ENCODE assay signal across 9 cellular contexts in the genomic region with DNA sequence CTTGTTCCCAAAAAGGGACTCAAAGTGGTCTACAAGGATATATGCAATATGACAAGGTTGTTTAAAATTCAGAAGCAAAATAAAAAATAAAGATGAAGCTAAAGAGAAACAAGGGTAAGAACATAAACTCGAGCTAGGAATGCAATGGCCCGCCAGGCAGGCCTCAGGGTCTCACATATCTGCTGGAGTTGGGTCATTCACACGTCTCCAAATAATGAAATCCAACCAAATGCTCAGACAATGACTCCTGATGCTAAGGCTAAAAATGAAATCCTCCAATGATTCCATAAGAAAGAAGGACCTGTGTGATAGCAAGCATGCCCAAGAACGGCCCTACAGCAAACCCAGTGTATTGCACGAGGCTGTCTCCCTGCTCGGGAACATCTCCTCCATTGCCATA.
"Had no signal": no experiment of that assay in that cellular context is flagged by ENCODE, and none has a peak within 500 bp of the region (broad histone marks: within the 10 kb centered on the region; RNA-seq: fewer than 3 reads in every experiment).

No MANE protein-coding gene starts in this region.

- H3K9me3 Mint-ChIP-seq: GM23338, H9, HFFc6 had no signal

- H3K4me1 Mint-ChIP-seq: H9 had no signal

- H3K36me3 ChIP-seq: HAP-1 had no signal

- ATAC-seq: GM23338, HCT116 had no signal

- H3K4me2 ChIP-seq: GM23338 had no signal

- H3K4me1 ChIP-seq: HAP-1 had no signal

- H2AFZ ChIP-seq: GM23248, GM23338 had no signal

- DNase-seq: GM23248, GOT3, H7, H9, HCEC 1CT, HFFc6 had no signal

- H3K9me3 ChIP-seq: HAP-1 had no signal

- H3K27ac ChIP-seq: GM23248 had no signal

- H3K27ac Mint-ChIP-seq: GM23338, H9, HFFc6 had no signal

- H3K9ac ChIP-seq: GM23248 had no signal

- H3K4me3 ChIP-seq: GM23248, GM23338, HAP-1 had no signal

- H3K4me3 Mint-ChIP-seq: GM23338, H9, HFFc6 had no signal
